ENCODE assay signal across 19 cellular contexts in the genomic region with DNA sequence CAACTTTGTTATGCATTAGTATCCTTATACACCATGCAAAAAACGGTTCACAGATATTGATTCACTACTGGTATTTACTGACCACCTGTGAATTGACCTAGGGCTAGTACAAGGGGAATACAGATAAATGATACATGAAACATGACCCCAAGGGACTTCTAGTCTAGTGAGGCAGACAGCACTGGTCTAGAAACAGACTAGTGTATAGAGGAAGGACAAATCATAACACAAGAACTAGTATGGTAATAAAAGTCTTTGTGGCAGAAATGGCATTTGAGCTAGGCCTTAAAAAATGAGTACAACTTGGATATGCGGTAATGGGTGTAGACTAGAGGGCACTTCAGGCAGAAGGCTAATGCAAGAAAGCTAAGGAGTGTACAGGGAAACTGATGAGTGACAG.
DNase-seq lines count a peak whose midpoint lies in the region; ATAC-seq, FAIRE-seq and TF ChIP-seq lines count a peak whose summit lies in the region.
"Had no signal": no experiment of that assay in that cellular context is flagged by ENCODE, and none has a peak within 500 bp of the region (broad histone marks: within the 10 kb centered on the region; RNA-seq: fewer than 3 reads in every experiment).

No MANE protein-coding gene starts in this region.

- CTCF ChIA-PET in HepG2 (lab: Yijun Ruan, JAX; ENCODE audit: low intra/inter-chr PET ratio, low total read pairs) = no interaction called here
- CTCF ChIA-PET in activated CD8-positive, alpha-beta T cell treated with anti-CD3 and anti-CD28 coated beads, Interleukin-2, amount 10 ng/mL, durations not matched to agents 7 days and 5 days (lab: Charles Lee) = no interaction called here

- H3K4me3 Mint-ChIP-seq in nephron = no peak overlapping the region
- H3K4me3 Mint-ChIP-seq in activated CD8-positive, alpha-beta T cell treated with anti-CD3 and anti-CD28 coated beads, Interleukin-2, amount 10 ng/mL, durations not matched to agents 7 days and 5 days = no peak overlapping the region
- H3K4me3 Mint-ChIP-seq: activated CD4-positive, alpha-beta T cell treated with anti-CD3 and anti-CD28 coated beads for 36 hours; endodermal cell; IgD-negative memory B cell; neural progenitor cell had no signal

- in situ Hi-C loops in HepG2 (cut with HindIII; ENCODE audit: extremely low pct_ligation_motif_present, low pct_unique_long_range_greater_than_20kb) = no loop called here

- H3K4me1 Mint-ChIP-seq in nephron = peaks cover 50% of the 10 kb centered on the region
- H3K4me1 Mint-ChIP-seq in activated CD8-positive, alpha-beta T cell treated with anti-CD3 and anti-CD28 coated beads, Interleukin-2, amount 10 ng/mL, durations not matched to agents 7 days and 5 days (ENCODE audit: low read depth) = no peaks in the 10 kb centered on the region

- H3K4me2 ChIP-seq in HepG2 (ENCODE audit: low read depth, low read length) = no peak overlapping the region
- H3K4me2 ChIP-seq: neural progenitor cell had no signal

- H3K9me3 ChIP-seq in HepG2 (ENCODE audit: low read length) = no peaks in the 10 kb centered on the region

- peak overlapping the region; percentile 35 to 85 (median 74) for H3K27ac Mint-ChIP-seq in nephron
- H3K27ac Mint-ChIP-seq in activated CD8-positive, alpha-beta T cell treated with anti-CD3 and anti-CD28 coated beads, Interleukin-2, amount 10 ng/mL, durations not matched to agents 7 days and 5 days = no peak overlapping the region
- H3K27ac Mint-ChIP-seq: activated CD4-positive, alpha-beta T cell treated with anti-CD3 and anti-CD28 coated beads for 36 hours; endodermal cell; neural progenitor cell had no signal

- peaks cover 32% of the 10 kb centered on the region for H3K36me3 Mint-ChIP-seq in nephron (ENCODE audit: low read depth)
- H3K36me3 Mint-ChIP-seq in activated CD8-positive, alpha-beta T cell treated with anti-CD3 and anti-CD28 coated beads, Interleukin-2, amount 10 ng/mL, durations not matched to agents 7 days and 5 days (ENCODE audit: low read depth) = peaks cover 7% of the 10 kb centered on the region

- H3K4me3 ChIP-seq in HepG2 (replicated peaks in 1 of 3; ENCODE audit: insufficient read depth in 1 of 3, low read depth in 2 of 3, low read length in 3 of 3) = no peak overlapping the region
- H3K4me3 ChIP-seq: neural progenitor cell had no signal

- H3K79me2 ChIP-seq in HepG2 (ENCODE audit: insufficient read depth, low read length) = peaks cover 16% of the 10 kb centered on the region

- peaks cover 8% of the 10 kb centered on the region; the same call in 1 of the 2 replicates for H3K4me1 ChIP-seq in HepG2 (ENCODE audit: insufficient read depth, low read length)
- H3K4me1 ChIP-seq: neural progenitor cell had no signal

- H3K27ac ChIP-seq in HepG2 (ENCODE audit: extremely low read length, insufficient read depth, low read length) = no peak overlapping the region
- H3K27ac ChIP-seq: neural progenitor cell had no signal

- intact Hi-C loops in HepG2 (cut with micrococcal nuclease; ENCODE audit: unreplicated experiment) = loop anchor here (10.0 kb wide), 1 partner anchor 180 kb away; no protein-coding TSS in a partner anchor

- 74% methylated on average over 2 of the region's 2 CpGs for WGBS in HepG2 (ENCODE audit: low lambda C conversion rate)

- no peak overlapping the region for H2AFZ ChIP-seq in HepG2 (ENCODE audit: low read length)
- H2AFZ ChIP-seq: neural progenitor cell had no signal

- DNase-seq in NCI-H146 treated with DMSO at 0.1 percent for 48 hours (lab: John Stamatoyannopoulos, UW; ENCODE audit: unreplicated experiment) (peak; percentile 8), HepG2 (ENCODE audit: low spot score) (no peak)
- DNase-seq in activated CD4-positive, alpha-beta T cell treated with anti-CD3 and anti-CD28 coated beads for 1 hour = no peak
- DNase-seq in activated CD8-positive, alpha-beta T cell treated with anti-CD3 and anti-CD28 coated beads, Interleukin-2, amount 10 ng/mL, durations not matched to agents 7 days and 5 days = no peak
- no peak for DNase-seq in effector CD8-positive, alpha-beta T cell (lab: John Stamatoyannopoulos, UW)
- DNase-seq: activated CD4-positive, alpha-beta T cell treated with anti-CD3 and anti-CD28 coated beads for 36 hours; activated effector memory CD4-positive, alpha-beta T cell treated with anti-CD3 and anti-CD28 coated beads, Interleukin-2, amount 50 U/mL, for 16 hours; DMS53; endodermal cell; hypothalamus; NCI-H187; NCI-H345; NK-92 treated with Interleukin-12 subunit alpha and Interleukin-12 subunit beta, amount 100 ng/mL, for 24 hours had no signal

- no peaks in the 10 kb centered on the region for H3K9me3 Mint-ChIP-seq in nephron
- no peaks in the 10 kb centered on the region for H3K9me3 Mint-ChIP-seq in activated CD8-positive, alpha-beta T cell treated with anti-CD3 and anti-CD28 coated beads, Interleukin-2, amount 10 ng/mL, durations not matched to agents 7 days and 5 days (ENCODE audit: insufficient read depth)
- H3K9me3 Mint-ChIP-seq: neural progenitor cell had no signal

- no peaks in the 10 kb centered on the region for H3K27me3 ChIP-seq in HepG2 (ENCODE audit: control insufficient read depth in 1 of 2, insufficient read depth in 2 of 2, low read length in 2 of 2)
- H3K27me3 ChIP-seq: neural progenitor cell had no signal

- FAIRE-seq in HepG2 (lab: Jason Lieb, UNC) = no peak
- FAIRE-seq: urothelium cell line had no signal

- H3K36me3 ChIP-seq in HepG2 (replicated peaks in 1 of 2; ENCODE audit: control insufficient read depth in 1 of 2, insufficient read depth in 2 of 2, low read length in 2 of 2) = peaks cover 9 to 33% of the 10 kb centered on the region in 2 experiments; a peak in 4 of 5 replicates
- H3K36me3 ChIP-seq: neural progenitor cell had no signal

- TF ChIP-seq CTCF in nephron (IDR thresholded peaks at IDR 0.05; ENCODE audit: unreplicated experiment in 3 of 3) = no peak
- no peak for TF ChIP-seq CTCF in HepG2 (CRISPR knock-in tag; IDR thresholded peaks at IDR 0.05)

- no peak for TF ChIP-seq RAD21 in HepG2 (CRISPR knock-in tag; IDR thresholded peaks at IDR 0.05)

- POLR2A ChIA-PET in HepG2 (lab: Yijun Ruan, JAX) = no interaction called here
- POLR2A ChIA-PET in activated CD8-positive, alpha-beta T cell treated with anti-CD3 and anti-CD28 coated beads, Interleukin-2, amount 10 ng/mL, durations not matched to agents 7 days and 5 days (lab: Charles Lee) = no interaction called here

- H3K9ac ChIP-seq in HepG2 (ENCODE audit: insufficient read depth, low read depth, low read length) = no peak overlapping the region
- H3K9ac ChIP-seq: neural progenitor cell had no signal

- ATAC-seq in GM18502 (IDR thresholded peaks at IDR 0.05; ENCODE audit: poor library complexity, unreplicated experiment) (peak; percentile 44), GM21423 (IDR thresholded peaks at IDR 0.05; ENCODE audit: unreplicated experiment) (peak; percentile 47), HepG2 (no peak)
- ATAC-seq in activated CD8-positive, alpha-beta T cell treated with anti-CD3 and anti-CD28 coated beads, Interleukin-2, amount 10 ng/mL, durations not matched to agents 7 days and 5 days = no peak
- ATAC-seq: activated CD4-positive, alpha-beta T cell treated with anti-CD3 and anti-CD28 coated beads for 36 hours had no signal

- H4K20me1 ChIP-seq in HepG2 (ENCODE audit: insufficient read depth, low read length) = no peaks in the 10 kb centered on the region; the same call in 1 of the 2 replicates

- no peak for TF ChIP-seq EP300 in HepG2 (IDR thresholded peaks at IDR 0.05; ENCODE audit: low read depth in 2 of 2, low read length in 2 of 2)
- no peak for TF ChIP-seq EP300 in HepG2 (CRISPR knock-in tag; IDR thresholded peaks at IDR 0.05; ENCODE audit: borderline replicate concordance)

- H3K27me3 Mint-ChIP-seq in nephron (ENCODE audit: low read depth) = no peaks in the 10 kb centered on the region
- no peaks in the 10 kb centered on the region for H3K27me3 Mint-ChIP-seq in activated CD8-positive, alpha-beta T cell treated with anti-CD3 and anti-CD28 coated beads, Interleukin-2, amount 10 ng/mL, durations not matched to agents 7 days and 5 days (ENCODE audit: low read depth)
- H3K27me3 Mint-ChIP-seq: activated CD4-positive, alpha-beta T cell treated with anti-CD3 and anti-CD28 coated beads for 36 hours; IgD-negative memory B cell had no signal

- TF ChIP-seq POLR2A in HepG2 (IDR thresholded peaks at IDR 0.05; ENCODE audit: insufficient read depth in 1 of 2, low read depth in 2 of 2, low read length in 2 of 2) = no peak

- BruUV-seq in HepG2 (replicated peaks; lab: Mats Ljungman, UMichigan) = no TSS peak

TF ChIP-seq in HepG2, 621 proteins besides CTCF, POLR2A, EP300 and RAD21 (continues in another document):
- TF ChIP-seq SMARCE1 (IDR thresholded peaks at IDR 0.05; ENCODE audit: borderline replicate concordance) (no peak), ZNF17 (CRISPR knock-in tag; IDR thresholded peaks at IDR 0.05) (no peak), PHF5A (CRISPR knock-in tag; IDR thresholded peaks at IDR 0.05; ENCODE audit: low read depth, unreplicated experiment) (no peak), TEAD2 (CRISPR knock-in tag; IDR thresholded peaks at IDR 0.05) (no peak), PRMT3 (CRISPR knock-in tag; IDR thresholded peaks at IDR 0.05; ENCODE audit: borderline replicate concordance, low read depth) (no peak)

Comparison
In these comparisons a context has a peak if more than half of its experiments do, and no peak if none do; other contexts are left out.
1. ATAC-seq: peak in GM18502 (single experiment) and GM21423 (single experiment); none in HepG2 (single experiment) and activated CD8-positive, alpha-beta T cell treated with anti-CD3 and anti-CD28 coated beads, Interleukin-2, amount 10 ng/mL, durations not matched to agents 7 days and 5 days (single experiment).